35 cellular contexts compared by ENCODE assay signal in the genomic region with DNA sequence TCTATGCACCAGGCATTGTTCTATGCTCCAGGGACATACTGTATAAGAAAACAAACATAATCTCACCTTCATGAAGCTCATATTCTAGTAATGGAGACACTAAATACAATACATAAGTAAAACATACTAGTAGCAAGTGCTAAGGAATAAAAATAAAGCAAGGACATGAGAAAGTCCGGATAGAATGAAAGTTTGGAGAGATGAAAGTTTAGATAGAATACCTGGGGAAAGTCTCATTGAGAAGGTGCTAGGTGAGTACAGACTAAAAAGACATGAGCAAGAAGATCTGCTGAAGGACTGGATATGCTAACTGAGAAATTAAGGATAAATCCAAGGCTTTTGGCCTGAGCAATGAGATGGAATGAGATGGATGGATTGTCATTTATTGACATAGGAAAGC.
"Had no signal": no experiment of that assay in that cellular context is flagged by ENCODE, and none has a peak within 500 bp of the region (broad histone marks: within the 10 kb centered on the region; RNA-seq: fewer than 3 reads in every experiment).

No MANE protein-coding gene starts in this region.

- H3K9me3 ChIP-seq: MG63 had no signal

- H3K36me3 ChIP-seq: MG63 had no signal

- DNase-seq: Karpas-422, Kasumi-1, MG63, MM.1S, MV-4-11, NCI-H1048, NCI-H1092, NCI-H1092 treated with DMSO at 0.1 percent for 48 hours, NCI-H1105, NCI-H1105 treated with DMSO at 0.1 percent for 48 hours, NCI-H1417, NCI-H1417 treated with DMSO at 0.1 percent for 48 hours, NCI-H1436, NCI-H1436 treated with DMSO at 0.1 percent for 48 hours, NCI-H146, NCI-H1694, NCI-H1694 treated with DMSO at 0.1 percent for 48 hours, NCI-H187, NCI-H187 treated with DMSO at 0.1 percent for 48 hours, NCI-H1930, NCI-H2029, NCI-H2029 treated with DMSO at 0.1 percent for 48 hours, NCI-H2081, NCI-H2081 treated with DMSO at 0.1 percent for 48 hours, NCI-H2107, NCI-H2171, NCI-H2171 treated with DMSO at 0.1 percent for 48 hours, NCI-H2227 treated with DMSO at 0.1 percent for 48 hours, NCI-H226, NCI-H345, NCI-H446, NCI-H446 treated with DMSO at 0.1 percent for 48 hours, NCI-H510A, NCI-H510A treated with DMSO at 0.1 percent for 48 hours had no signal

- H3K4me3 ChIP-seq: MG63 had no signal

- H3K27ac ChIP-seq: KMS-11 had no signal
